In genomic region chr6:36241728-36242127, GRCh38 we compare ENCODE assay signal across 13 cellular contexts. TPM values are rescaled to one million over a fixed set of nuclear protein-coding genes. Genes with fewer than 3 reads are reported as not detected.
DNase-seq lines count a peak whose midpoint lies in the region; ATAC-seq and TF ChIP-seq lines count a peak whose summit lies in the region.
"Had no signal": no experiment of that assay in that cellular context is flagged by ENCODE, and none has a peak within 500 bp of the region (broad histone marks: within the 10 kb centered on the region; RNA-seq: fewer than 3 reads in every experiment).

No MANE protein-coding gene starts in this region.

- H3K27me3 Mint-ChIP-seq in Caco-2 (ENCODE audit: insufficient read depth, unreplicated experiment): no peaks in the 10 kb centered on the region

- no peak overlapping the region for H3K4me3 Mint-ChIP-seq in Caco-2 (ENCODE audit: unreplicated experiment)

- ATAC-seq in GM21526 (IDR thresholded peaks at IDR 0.05; ENCODE audit: low FRiP score, unreplicated experiment): peak; percentile 62

- H3K4me3 ChIP-seq in foreskin fibroblast (ENCODE audit: low read depth in 1 of 2, low read length in 2 of 2): no peak overlapping the region
- no peak overlapping the region for H3K4me3 ChIP-seq in Caco-2 (ENCODE audit: low read depth, low read length)
- H3K4me3 ChIP-seq: lower lobe of right lung, thoracic aorta had no signal

- H3K36me3 Mint-ChIP-seq in Caco-2 (ENCODE audit: insufficient read depth, unreplicated experiment): no peaks in the 10 kb centered on the region

- H3K9me3 ChIP-seq in Caco-2: no peaks in the 10 kb centered on the region
- H3K9me3 ChIP-seq: lower lobe of right lung, thoracic aorta had no signal

- no TSS peak for BruUV-seq in Caco-2 (replicated peaks; lab: Mats Ljungman, UMichigan)

- no peaks in the 10 kb centered on the region for H3K27me3 ChIP-seq in Caco-2 (replicated peaks; ENCODE audit: control insufficient read depth, insufficient read depth, low read length)

- POLR2A ChIA-PET in Caco-2 (lab: Charles Lee): no interaction called here

- DNase-seq in GDM1 (lab: John Stamatoyannopoulos, UW) (peak; percentile 61), NOMO-1 (lab: John Stamatoyannopoulos, UW; ENCODE audit: unreplicated experiment in 2 of 2) (peak; percentile 44 to 81), foreskin fibroblast (peak; percentile 26 to 46), RKO (ENCODE audit: low spot score) (no peak), Caco-2 (no peak), NCI-H1930 (lab: John Stamatoyannopoulos, UW) (no peak)
- no peak for DNase-seq in central memory CD4-positive, alpha-beta T cell
- DNase-seq: activated gamma-delta T cell, lower lobe of right lung had no signal

- no peak overlapping the region for H3K27ac Mint-ChIP-seq in Caco-2 (ENCODE audit: unreplicated experiment)

- TF ChIP-seq CTCF in foreskin fibroblast (IDR thresholded peaks at IDR 0.05; ENCODE audit: low read depth, low read length): no peak
- no peak for TF ChIP-seq CTCF in Caco-2 (IDR thresholded peaks at IDR 0.05; ENCODE audit: insufficient read depth in 1 of 2, low read depth in 1 of 2, low read length in 1 of 2, severe bottlenecking in 1 of 2, unreplicated experiment in 1 of 2)

- intact Hi-C loops in Caco-2 (cut with micrococcal nuclease; ENCODE audit: unreplicated experiment): no loop called here

- H3K4me1 Mint-ChIP-seq in Caco-2 (ENCODE audit: low read depth, unreplicated experiment): peaks cover 35% of the 10 kb centered on the region

- CTCF ChIA-PET in Caco-2 (lab: Charles Lee): no interaction called here

- no peaks in the 10 kb centered on the region for H3K36me3 ChIP-seq in Caco-2 (ENCODE audit: control insufficient read depth, insufficient read depth, low read length)
- H3K36me3 ChIP-seq: lower lobe of right lung, thoracic aorta had no signal

- peaks cover 19% of the 10 kb centered on the region for H3K4me1 ChIP-seq in Caco-2
- H3K4me1 ChIP-seq: lower lobe of right lung had no signal

- no peaks in the 10 kb centered on the region for H3K9me3 Mint-ChIP-seq in Caco-2 (ENCODE audit: unreplicated experiment)

RNA-seq across cellular contexts. Expression of gene PNPLA1, which starts 28.1 kb away (rescaled TPM):
- 0.19 and 0.25 TPM in 2 replicates for total RNA-seq in Caco-2 (2022)
- total RNA-seq: Daoy, H1, thoracic aorta had no signal

RNA-seq across cellular contexts. Expression of gene BRPF3, which starts 45.2 kb away (rescaled TPM):
- 41.4 and 44.4 TPM in 2 replicates for total RNA-seq in Caco-2 (2022)

Comparison
In these comparisons a context has a peak if more than half of its experiments do, and no peak if none do; other contexts are left out.
1. DNase-seq: peak in GDM1 (single experiment), NOMO-1 (2 of 2) and foreskin fibroblast (2 of 2); none in RKO (single experiment), Caco-2 (0 of 2), NCI-H1930 (0 of 2) and central memory CD4-positive, alpha-beta T cell (single experiment).